ENCODE assay signal across 8 cellular contexts in genomic region chr17:78174332-78174869, GRCh38. TPM values are rescaled to one million over a fixed set of nuclear protein-coding genes. Genes with fewer than 3 reads are reported as not detected.
DNase-seq lines count a peak whose midpoint lies in the region; ATAC-seq, FAIRE-seq and TF ChIP-seq lines count a peak whose summit lies in the region.

No MANE protein-coding gene starts in this region.

- intact Hi-C loops in Right ventricle myocardium superior (cut with DNase I) = loop anchor here (2.0 kb wide), 1 partner anchor 62 kb away; no protein-coding TSS in a partner anchor

- ATAC-seq in Right ventricle myocardium superior (ENCODE audit: poor library complexity) = peak; percentile 74
- no peak for ATAC-seq in HG03432 (IDR thresholded peaks at IDR 0.05; ENCODE audit: unreplicated experiment)

- DNase-seq in GM12892 (ENCODE audit: insufficient read length) = no peak
- DNase-seq in SHP77 treated with DMSO at 0.1 percent for 48 hours (lab: John Stamatoyannopoulos, UW) = peak; percentile 88
- DNase-seq in Right ventricle myocardium superior = peak; percentile 91
- DNase-seq in putamen (ENCODE audit: low spot score) = peak; percentile 82
- no peak for DNase-seq in dedifferentiated amniotic fluid mesenchymal stem cell (ENCODE audit: extremely low spot score)
- DNase-seq in NCI-H1048 (lab: John Stamatoyannopoulos, UW) = no peak
- no peak for DNase-seq in effector CD4-positive, alpha-beta T cell

- FAIRE-seq in GM12892 (lab: Jason Lieb, UNC) = no peak

- TF ChIP-seq POLR2A in GM12892 (IDR thresholded peaks at IDR 0.05; ENCODE audit: low read depth, low read length) = peak; percentile 90

RNA-seq across cellular contexts. Expression of gene SYNGR2, which starts 6.0 kb away (rescaled TPM):
- polyA plus RNA-seq in GM12892 (2012; ENCODE audit: missing spikeins) = 166 TPM
- total RNA-seq in Right ventricle myocardium superior = 99.8 TPM

RNA-seq across cellular contexts. Expression of gene TK1, which starts 12.5 kb away (rescaled TPM):
- polyA plus RNA-seq in GM12892 (2012; ENCODE audit: missing spikeins) = 49.8 TPM
- 2.6 TPM for total RNA-seq in Right ventricle myocardium superior

RNA-seq across cellular contexts. Expression of gene AFMID, which starts 12.8 kb away (rescaled TPM):
- polyA plus RNA-seq in GM12892 (2012; ENCODE audit: missing spikeins) = 72.8 TPM
- total RNA-seq in Right ventricle myocardium superior = 32.7 TPM

RNA-seq across cellular contexts. Expression of gene C17orf99, which starts 28.2 kb away (rescaled TPM):
- 4.3 TPM for polyA plus RNA-seq in GM12892 (2012; ENCODE audit: missing spikeins)
- not detected for total RNA-seq in Right ventricle myocardium superior

RNA-seq across cellular contexts. Expression of gene BIRC5, which starts 39.7 kb away (rescaled TPM):
- polyA plus RNA-seq in GM12892 (2012; ENCODE audit: missing spikeins) = 22.0 TPM
- 1.7 TPM for total RNA-seq in Right ventricle myocardium superior

Comparison
In these comparisons a context has a peak if more than half of its experiments do, and no peak if none do; other contexts are left out.
1. DNase-seq: peak in SHP77 treated with DMSO at 0.1 percent for 48 hours (single experiment), Right ventricle myocardium superior (single experiment) and putamen (single experiment); none in GM12892 (single experiment), dedifferentiated amniotic fluid mesenchymal stem cell (single experiment), NCI-H1048 (single experiment) and effector CD4-positive, alpha-beta T cell (single experiment).